8 cellular contexts compared by ENCODE assay signal in genomic region chrX:3713225-3713936, GRCh38. TPM values are rescaled to one million over a fixed set of nuclear protein-coding genes. Genes with fewer than 3 reads are reported as not detected.
DNase-seq lines count a peak whose midpoint lies in the region; ATAC-seq, FAIRE-seq and TF ChIP-seq lines count a peak whose summit lies in the region.

Gene PRKX (minus strand): TSS chrX:3713649. CDS start chrX:3713253, 396 bp downstream.

- TF ChIP-seq POLR2A in GM12891 (IDR thresholded peaks at IDR 0.05; ENCODE audit: low read depth, low read length): no peak

- no peaks in the 10 kb centered on the region for H3K9me2 ChIP-seq in MM.1S (replicated peaks; ENCODE audit: insufficient read depth, low read length)

- TF ChIP-seq CTCF in MM.1S (IDR thresholded peaks at IDR 0.05; ENCODE audit: low read length) (no peak), colonic mucosa (IDR thresholded peaks at IDR 0.05) (no peak), lower lobe of right lung (IDR thresholded peaks at IDR 0.05) (no peak)

- FAIRE-seq in GM12891 (lab: Jason Lieb, UNC): peak; percentile 96

- no peak within 1 kb of the TSS for H3K27ac ChIP-seq in MM.1S (ENCODE audit: low read length)
- H3K27ac ChIP-seq in colonic mucosa: peak within 1 kb of the TSS; percentile 66
- H3K27ac ChIP-seq in lower lobe of right lung: peak within 1 kb of the TSS; percentile 77

- peak within 1 kb of the TSS; percentile 72 for H3K4me2 ChIP-seq in MM.1S (ENCODE audit: low read depth, low read length)

- H3K9me3 ChIP-seq in HAP-1 (no peaks in the 10 kb centered on the region), MM.1S (replicated peaks; ENCODE audit: insufficient read depth, low read length) (no peaks in the 10 kb centered on the region), colonic mucosa (no peaks in the 10 kb centered on the region), lower lobe of right lung (no peaks in the 10 kb centered on the region)

- no peaks in the 10 kb centered on the region for H3K36me3 ChIP-seq in HAP-1 (replicated peaks)
- no peaks in the 10 kb centered on the region for H3K36me3 ChIP-seq in MM.1S (replicated peaks; ENCODE audit: insufficient read depth, low read length)
- no peaks in the 10 kb centered on the region for H3K36me3 ChIP-seq in colonic mucosa
- no peaks in the 10 kb centered on the region for H3K36me3 ChIP-seq in lower lobe of right lung

- no peaks in the 10 kb centered on the region for H4K20me1 ChIP-seq in MM.1S (ENCODE audit: insufficient read depth, low read length)

- peak within 1 kb of the TSS; percentile 66 for H3K9ac ChIP-seq in MM.1S (ENCODE audit: low read length)
- peak within 1 kb of the TSS; percentile 76 to 83 for H3K9ac ChIP-seq in colonic mucosa (ENCODE audit: low read depth in 2 of 2, low read length in 2 of 2)

- peaks cover 39% of the 10 kb centered on the region for H3K79me2 ChIP-seq in MM.1S (ENCODE audit: low read length)

- intact Hi-C loops in colonic mucosa (cut with DNase I): no loop called here
- intact Hi-C loops in lower lobe of right lung (cut with DNase I): no loop called here

- peak; percentile 66 for DNase-seq in GM12891 (ENCODE audit: insufficient read length, low spot score)
- peak; percentile 51 to 77 for DNase-seq in HAP-1 (ENCODE audit: low spot score in 2 of 2)
- peak; percentile 63 for DNase-seq in MM.1S
- peak; percentile 41 to 62 for DNase-seq in activated CD4-positive, alpha-beta T cell treated with anti-CD3 and anti-CD28 coated beads for 24 hours (ENCODE audit: low read depth in 2 of 2)
- DNase-seq in colonic mucosa: peak; percentile 77
- peak; percentile 58 for DNase-seq in lower lobe of right lung
- peak; percentile 46 to 62 (median 52) for DNase-seq in stimulated activated CD4-positive, alpha-beta T cell treated with anti-CD3 and anti-CD28 coated beads, TNF-alpha, amount 100 ng/mL, for 4 hours (ENCODE audit: low read depth in 3 of 3)
- no peak for DNase-seq in DMS53 (lab: John Stamatoyannopoulos, UW)

- no peaks in the 10 kb centered on the region for H3F3A ChIP-seq in MM.1S (ENCODE audit: insufficient read depth, low read length)

- H3K4me3 ChIP-seq in HAP-1: peak within 1 kb of the TSS; percentile 75
- peak within 1 kb of the TSS; percentile 79 for H3K4me3 ChIP-seq in MM.1S (ENCODE audit: low read length)
- peak within 1 kb of the TSS; percentile 88 for H3K4me3 ChIP-seq in colonic mucosa
- H3K4me3 ChIP-seq in lower lobe of right lung: peak within 1 kb of the TSS; percentile 66

- no peaks in the 10 kb centered on the region for H3K27me3 ChIP-seq in HAP-1 (ENCODE audit: low read depth)
- no peaks in the 10 kb centered on the region for H3K27me3 ChIP-seq in MM.1S (replicated peaks; ENCODE audit: insufficient read depth, low read length)
- H3K27me3 ChIP-seq in colonic mucosa: no peaks in the 10 kb centered on the region
- no peaks in the 10 kb centered on the region for H3K27me3 ChIP-seq in lower lobe of right lung (ENCODE audit: low read depth)

- in situ Hi-C loops in HAP-1 (cut with MboI; ENCODE audit: low sequenced_read_pairs): no loop called here

- H3K4me1 ChIP-seq in HAP-1 (no peaks in the 10 kb centered on the region), MM.1S (ENCODE audit: low read length) (no peaks in the 10 kb centered on the region), colonic mucosa (no peaks in the 10 kb centered on the region), lower lobe of right lung (no peaks in the 10 kb centered on the region)

- peak within 1 kb of the TSS; percentile 58 for H2AFZ ChIP-seq in MM.1S (ENCODE audit: low read length)

- peak; percentile 94 to 95 for ATAC-seq in lower lobe of right lung

TF ChIP-seq in GM12891, 5 proteins besides CTCF, POLR2A, EP300 and RAD21:
- TF ChIP-seq POU2F2 (IDR thresholded peaks at IDR 0.05; ENCODE audit: low read depth, low read length) (no peak), PAX5 (IDR thresholded peaks at IDR 0.05; ENCODE audit: insufficient read depth, low read length, severe bottlenecking) (peak; percentile 62)

RNA-seq across cellular contexts. Expression of gene PRKX, which starts in this region (rescaled TPM):
- 6.3 TPM for polyA plus RNA-seq in GM12891 (2012; ENCODE audit: low read depth, missing spikeins)
- total RNA-seq in colonic mucosa: 10 to 100 TPM; 32.4 to 38.2 TPM
- 27.3 TPM for total RNA-seq in lower lobe of right lung
